16 cellular contexts compared by ENCODE assay signal in the genomic region with DNA sequence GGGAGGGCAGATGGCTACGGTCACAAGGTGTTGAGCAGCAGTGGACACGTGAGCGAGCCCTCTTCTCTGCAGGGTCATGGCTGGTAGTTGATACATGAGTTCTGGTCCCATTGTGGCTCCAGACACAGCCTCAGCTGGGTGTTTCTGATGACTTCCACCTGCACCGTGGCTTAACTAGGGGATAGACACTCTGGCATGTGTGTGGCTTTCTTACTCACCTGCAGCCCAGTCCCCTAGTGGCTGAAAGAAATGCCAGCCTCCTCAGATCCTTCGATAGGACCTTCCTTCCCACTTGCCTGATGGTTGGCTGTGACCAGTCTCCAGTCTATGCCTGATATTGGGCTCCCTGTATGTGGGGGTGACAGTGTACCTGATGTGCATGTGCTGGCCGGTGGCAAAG. TPM values are rescaled to one million over a fixed set of nuclear protein-coding genes. Genes with fewer than 3 reads are reported as not detected.
A peak's percentile ranks its signal among the peaks of the same experiment; 100 is the strongest.
DNase-seq lines count a peak whose midpoint lies in the region; FAIRE-seq and TF ChIP-seq lines count a peak whose summit lies in the region.
"Had no signal": no experiment of that assay in that cellular context is flagged by ENCODE, and none has a peak within 500 bp of the region (broad histone marks: within the 10 kb centered on the region; RNA-seq: fewer than 3 reads in every experiment).

No MANE protein-coding gene starts in this region.

- H3K4me1 ChIP-seq in keratinocyte (ENCODE audit: control insufficient read depth, extremely low read depth, insufficient read depth, low read length) (no peaks in the 10 kb centered on the region), suprapubic skin (peaks cover 8% of the 10 kb centered on the region), HAP-1 (no peaks in the 10 kb centered on the region)
- H3K4me1 ChIP-seq: testis had no signal

- H3K36me3 ChIP-seq in keratinocyte (ENCODE audit: control insufficient read depth in 2 of 2, extremely low read depth in 1 of 2, insufficient read depth in 2 of 2, low read length in 2 of 2): no peaks in the 10 kb centered on the region
- no peaks in the 10 kb centered on the region for H3K36me3 ChIP-seq in suprapubic skin
- no peaks in the 10 kb centered on the region for H3K36me3 ChIP-seq in HAP-1 (replicated peaks)
- H3K36me3 ChIP-seq in MG63: no peaks in the 10 kb centered on the region
- H3K36me3 ChIP-seq: cardiac muscle cell, heart left ventricle had no signal

- in situ Hi-C loops in HAP-1 (cut with MboI; ENCODE audit: low sequenced_read_pairs): loop anchor here (25.0 kb wide), 1 partner anchor 348 kb away; no protein-coding TSS in a partner anchor

- H3K9me1 ChIP-seq in keratinocyte (ENCODE audit: control insufficient read depth, extremely low read depth, insufficient read depth, low read length): no peaks in the 10 kb centered on the region

- peak; percentile 4 for DNase-seq in NCI-H748 (lab: John Stamatoyannopoulos, UW; ENCODE audit: unreplicated experiment)
- DNase-seq in NCI-H748 treated with DMSO at 0.1 percent for 48 hours (lab: John Stamatoyannopoulos, UW): no peak
- DNase-seq in RPMI8226: peak; percentile 48
- DNase-seq in keratinocyte (ENCODE audit: low read depth, low spot score): no peak
- DNase-seq in suprapubic skin (ENCODE audit: low spot score in 2 of 2): peak; percentile 49 to 65
- DNase-seq in HAP-1 (ENCODE audit: low spot score in 2 of 2): no peak
- no peak for DNase-seq in retina
- DNase-seq in MG63: no peak
- DNase-seq: NCI-H2107, testis had no signal

- no peak overlapping the region for H2AFZ ChIP-seq in keratinocyte (ENCODE audit: control insufficient read depth, low read length)

- no peaks in the 10 kb centered on the region for H4K20me1 ChIP-seq in keratinocyte (ENCODE audit: control insufficient read depth, extremely low read depth, insufficient read depth, low read length)

- H3K27ac ChIP-seq in keratinocyte (ENCODE audit: control insufficient read depth, insufficient read depth, low read length) (no peak overlapping the region), suprapubic skin (no peak overlapping the region)
- H3K27ac ChIP-seq: cardiac muscle cell, heart left ventricle, testis had no signal

- peak in 2 of 3 experiments; percentile 26 to 51 for TF ChIP-seq CTCF in keratinocyte (optimal IDR thresholded peaks at IDR 0.05 in 1 of 3, IDR thresholded peaks at IDR 0.05 in 1 of 3, conservative IDR thresholded peaks at IDR 0.05 in 1 of 3; ENCODE audit: extremely low read depth in 1 of 3, insufficient read depth in 2 of 3, low read length in 3 of 3)
- TF ChIP-seq CTCF in suprapubic skin (IDR thresholded peaks at IDR 0.05): no peak

- peaks cover 11% of the 10 kb centered on the region for H3K27me3 ChIP-seq in keratinocyte (ENCODE audit: control insufficient read depth, extremely low read depth, insufficient read depth, low read length)
- H3K27me3 ChIP-seq in suprapubic skin: peaks cover 81% of the 10 kb centered on the region
- H3K27me3 ChIP-seq in HAP-1 (ENCODE audit: low read depth): peaks cover 41% of the 10 kb centered on the region
- no peaks in the 10 kb centered on the region for H3K27me3 ChIP-seq in MG63
- H3K27me3 ChIP-seq: testis had no signal

- no peaks in the 10 kb centered on the region for H3K79me2 ChIP-seq in keratinocyte (ENCODE audit: control insufficient read depth, insufficient read depth, low read length)

- H3K4me3 ChIP-seq in keratinocyte (ENCODE audit: control insufficient read depth in 2 of 3, extremely low read depth in 1 of 3, insufficient read depth in 2 of 3, low read depth in 1 of 3, low read length in 3 of 3) (no peak overlapping the region), suprapubic skin (no peak overlapping the region), HAP-1 (no peak overlapping the region), MG63 (no peak overlapping the region)
- H3K4me3 ChIP-seq: cardiac muscle cell, heart left ventricle, testis had no signal

- TF ChIP-seq POLR2A in suprapubic skin (IDR thresholded peaks at IDR 0.05): no peak

- no peak for FAIRE-seq in keratinocyte (lab: Jason Lieb, UNC)
- FAIRE-seq: endothelial cell of umbilical vein, GM12892 had no signal

- H3K9me3 ChIP-seq in keratinocyte (ENCODE audit: control insufficient read depth, low read depth, low read length) (no peaks in the 10 kb centered on the region), suprapubic skin (no peaks in the 10 kb centered on the region), HAP-1 (no peaks in the 10 kb centered on the region), MG63 (no peaks in the 10 kb centered on the region)
- H3K9me3 ChIP-seq: heart left ventricle, testis had no signal

- dilution Hi-C loops in keratinocyte (cut with MboI; ENCODE audit: extremely low pct_ligation_motif_present, low sequenced_read_pairs): no loop called here

- no peak for TF ChIP-seq EP300 in suprapubic skin (IDR thresholded peaks at IDR 0.05)

- WGBS in suprapubic skin: 48% methylated on average over 4 of the region's 6 CpGs

- no peak overlapping the region for H3K9ac ChIP-seq in keratinocyte (ENCODE audit: control insufficient read depth, extremely low read depth, insufficient read depth, low read length)

- no peak overlapping the region for H3K4me2 ChIP-seq in keratinocyte (ENCODE audit: control insufficient read depth, extremely low read depth, insufficient read depth, low read depth, low read length)

RNA-seq across cellular contexts. Expression of a gene that starts 5.0 kb away (rescaled TPM):
- 0.05 TPM in 1 of 3 replicates, not detected in the others for polyA plus RNA-seq in keratinocyte
- polyA plus RNA-seq in keratinocyte (2011; ENCODE audit: low read depth): not detected
- polyA plus RNA-seq in keratinocyte (2011; cell fraction: cytosol; rRNA removed): not detected in 2 replicates
- 0.17 and 0.20 TPM in 2 replicates for polyA plus RNA-seq in keratinocyte (2011; cell fraction: nucleus; rRNA removed)
- polyA plus RNA-seq in keratinocyte (2012; ENCODE audit: low replicate concordance): 0.25 TPM in 1 of 2 replicates, not detected in the other
- 0.20 TPM in 1 of 3 replicates, not detected in the others for polyA minus RNA-seq in keratinocyte
- not detected for polyA minus RNA-seq in keratinocyte (2011; cell fraction: cytosol; rRNA and poly(A)+ RNA removed)
- polyA minus RNA-seq in keratinocyte (2011; cell fraction: nucleus; rRNA and poly(A)+ RNA removed): 0.31 and 1.4 TPM in 2 replicates
- not detected for total RNA-seq in suprapubic skin
- 0.33 TPM in 1 of 2 replicates, not detected in the other for total RNA-seq in MG63 (2014; rRNA removed; shearing (Covaris generic); ENCODE audit: low replicate concordance)
- total RNA-seq: activated CD8-positive, alpha-beta memory T cell treated with anti-CD3 and anti-CD28 coated beads for 36 hours; endothelial cell of umbilical vein; lung microvascular endothelial cell had no signal
- polyA plus RNA-seq: endothelial cell of umbilical vein, heart left ventricle had no signal

RNA-seq across cellular contexts. Expression of a gene that starts 7.4 kb away (rescaled TPM):
- polyA plus RNA-seq in keratinocyte: not detected in 3 replicates
- polyA plus RNA-seq in keratinocyte (2011; ENCODE audit: low read depth): not detected
- not detected in 2 replicates for polyA plus RNA-seq in keratinocyte (2011; cell fraction: cytosol; rRNA removed)
- 0.07 TPM in 1 of 2 replicates, not detected in the other for polyA plus RNA-seq in keratinocyte (2011; cell fraction: nucleus; rRNA removed)
- polyA plus RNA-seq in keratinocyte (2012; ENCODE audit: low replicate concordance): not detected in 2 replicates
- not detected in 3 replicates for polyA minus RNA-seq in keratinocyte
- not detected for polyA minus RNA-seq in keratinocyte (2011; cell fraction: cytosol; rRNA and poly(A)+ RNA removed)
- not detected in 2 replicates for polyA minus RNA-seq in keratinocyte (2011; cell fraction: nucleus; rRNA and poly(A)+ RNA removed)
- 1 to 10 TPM in 3 of 4 donors, under 1 TPM in 1; 0.32 to 4.2 (median 2.1) TPM for total RNA-seq in suprapubic skin
- total RNA-seq in MG63 (2014; rRNA removed; shearing (Covaris generic); ENCODE audit: low replicate concordance): 1.1 TPM in 1 of 2 replicates, not detected in the other
- total RNA-seq: activated CD8-positive, alpha-beta memory T cell treated with anti-CD3 and anti-CD28 coated beads for 36 hours; endothelial cell of umbilical vein; lung microvascular endothelial cell had no signal
- polyA plus RNA-seq: endothelial cell of umbilical vein had no signal

Comparison
In these comparisons a context has a peak if more than half of its experiments do, and no peak if none do; other contexts are left out.
1. DNase-seq: peak in NCI-H748 (single experiment), RPMI8226 (single experiment) and suprapubic skin (2 of 2); none in NCI-H748 treated with DMSO at 0.1 percent for 48 hours (single experiment), keratinocyte (single experiment), HAP-1 (0 of 2), retina (single experiment) and MG63 (single experiment).
2. CTCF ChIP-seq: peak in keratinocyte (2 of 3); none in suprapubic skin (0 of 2).